1 cellular context compared by ENCODE assay signal in the genomic region with DNA sequence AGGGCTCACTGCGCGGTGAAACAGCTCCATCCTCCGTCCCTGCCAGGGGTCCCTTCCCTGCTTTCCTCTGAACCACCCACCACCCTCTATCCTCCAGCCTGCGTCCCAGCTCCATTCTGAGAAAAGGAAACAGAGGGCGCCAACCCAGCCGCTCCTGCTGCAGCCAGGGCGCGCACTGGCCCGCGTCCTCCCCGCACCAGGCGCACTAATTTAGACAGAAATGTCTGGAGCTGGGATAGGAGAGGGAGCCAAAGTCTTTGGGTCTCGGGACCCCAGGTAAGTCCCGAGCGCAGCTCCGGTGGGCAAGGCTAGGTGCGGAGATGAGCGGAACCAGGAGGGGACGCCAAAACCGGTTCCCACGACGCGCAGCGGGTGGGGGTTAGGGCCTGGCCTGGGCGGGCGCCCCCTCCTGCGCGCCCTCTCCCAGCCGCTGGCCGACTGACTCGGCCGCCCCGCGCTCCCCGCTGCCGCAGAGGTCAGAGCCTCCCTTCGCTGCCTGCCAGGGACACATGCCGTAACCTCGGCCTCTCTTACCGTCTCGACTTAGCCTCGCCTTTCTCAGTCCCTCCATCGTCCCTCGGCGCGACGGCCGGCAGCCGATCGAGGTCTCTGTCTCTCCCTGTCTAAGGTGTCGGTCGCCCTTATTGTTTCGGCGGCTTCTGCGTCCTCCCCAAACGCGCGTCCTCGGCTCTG.
TF ChIP-seq lines count a peak whose summit lies in the region.

No MANE protein-coding gene starts in this region.

TF ChIP-seq in HepG2, 621 proteins besides CTCF, POLR2A, EP300 and RAD21 (continued from another document and continues in another):
- TF ChIP-seq NR2F6 (IDR thresholded peaks at IDR 0.05) = no peak
- no peak for TF ChIP-seq NR2F6 (CRISPR knock-in tag; IDR thresholded peaks at IDR 0.05)
- TF ChIP-seq, protein P1, sequence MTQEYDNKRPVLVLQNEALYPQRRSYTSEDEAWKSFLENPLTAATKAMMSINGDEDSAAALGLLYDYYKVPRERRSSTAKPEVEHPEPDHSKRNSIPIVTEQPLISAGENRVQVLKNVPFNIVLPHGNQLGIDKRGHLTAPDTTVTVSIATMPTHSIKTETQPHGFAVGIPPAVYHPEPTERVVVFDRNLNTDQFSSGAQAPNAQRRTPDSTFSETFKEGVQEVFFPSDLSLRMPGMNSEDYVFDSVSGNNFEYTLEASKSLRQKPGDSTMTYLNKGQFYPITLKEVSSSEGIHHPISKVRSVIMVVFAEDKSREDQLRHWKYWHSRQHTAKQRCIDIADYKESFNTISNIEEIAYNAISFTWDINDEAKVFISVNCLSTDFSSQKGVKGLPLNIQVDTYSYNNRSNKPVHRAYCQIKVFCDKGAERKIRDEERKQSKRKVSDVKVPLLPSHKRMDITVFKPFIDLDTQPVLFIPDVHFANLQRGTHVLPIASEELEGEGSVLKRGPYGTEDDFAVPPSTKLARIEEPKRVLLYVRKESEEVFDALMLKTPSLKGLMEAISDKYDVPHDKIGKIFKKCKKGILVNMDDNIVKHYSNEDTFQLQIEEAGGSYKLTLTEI (CRISPR knock-in tag; conservative IDR thresholded peaks at IDR 0.05) = no peak
- no peak for TF ChIP-seq ARNT (IDR thresholded peaks at IDR 0.05)
- TF ChIP-seq, protein P2, sequence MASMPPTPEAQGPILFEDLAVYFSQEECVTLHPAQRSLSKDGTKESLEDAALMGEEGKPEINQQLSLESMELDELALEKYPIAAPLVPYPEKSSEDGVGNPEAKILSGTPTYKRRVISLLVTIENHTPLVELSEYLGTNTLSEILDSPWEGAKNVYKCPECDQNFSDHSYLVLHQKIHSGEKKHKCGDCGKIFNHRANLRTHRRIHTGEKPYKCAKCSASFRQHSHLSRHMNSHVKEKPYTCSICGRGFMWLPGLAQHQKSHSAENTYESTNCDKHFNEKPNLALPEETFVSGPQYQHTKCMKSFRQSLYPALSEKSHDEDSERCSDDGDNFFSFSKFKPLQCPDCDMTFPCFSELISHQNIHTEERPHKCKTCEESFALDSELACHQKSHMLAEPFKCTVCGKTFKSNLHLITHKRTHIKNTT (CRISPR knock-in tag; IDR thresholded peaks at IDR 0.05) = no peak
- TF ChIP-seq ZNF33A (CRISPR knock-in tag; IDR thresholded peaks at IDR 0.05; ENCODE audit: borderline replicate concordance) = no peak
- TF ChIP-seq NCOR1 (IDR thresholded peaks at IDR 0.05; ENCODE audit: borderline replicate concordance, low read length) = 0 out of 2 replicates have a peak, but pooled peaks have one; percentile 5
- peak; percentile 76 for TF ChIP-seq TAF1 (CRISPR knock-in tag; IDR thresholded peaks at IDR 0.05)
- peak; percentile 35; the same call in 1 of the 2 replicates for TF ChIP-seq MEF2D (CRISPR knock-in tag; IDR thresholded peaks at IDR 0.05)
- TF ChIP-seq ZBTB1 (CRISPR knock-in tag; IDR thresholded peaks at IDR 0.05; ENCODE audit: borderline replicate concordance) = no peak
- TF ChIP-seq CEBPG (CRISPR knock-in tag; IDR thresholded peaks at IDR 0.05) = no peak
- no peak for TF ChIP-seq ZNF260 (CRISPR knock-in tag; IDR thresholded peaks at IDR 0.05; ENCODE audit: borderline replicate concordance, low read depth)
- TF ChIP-seq RFXAP (CRISPR knock-in tag; IDR thresholded peaks at IDR 0.05; ENCODE audit: borderline replicate concordance) = no peak
- TF ChIP-seq FOXK1 (CRISPR knock-in tag; IDR thresholded peaks at IDR 0.05; ENCODE audit: borderline replicate concordance, low read depth) = no peak
- TF ChIP-seq UBTF (CRISPR knock-in tag; IDR thresholded peaks at IDR 0.05) = peak; percentile 97
- no peak for TF ChIP-seq CEBPZ (IDR thresholded peaks at IDR 0.05; ENCODE audit: low read length)
- TF ChIP-seq HCFC1 (IDR thresholded peaks at IDR 0.05; ENCODE audit: low read depth, low read length) = no peak
- TF ChIP-seq, protein P3, sequence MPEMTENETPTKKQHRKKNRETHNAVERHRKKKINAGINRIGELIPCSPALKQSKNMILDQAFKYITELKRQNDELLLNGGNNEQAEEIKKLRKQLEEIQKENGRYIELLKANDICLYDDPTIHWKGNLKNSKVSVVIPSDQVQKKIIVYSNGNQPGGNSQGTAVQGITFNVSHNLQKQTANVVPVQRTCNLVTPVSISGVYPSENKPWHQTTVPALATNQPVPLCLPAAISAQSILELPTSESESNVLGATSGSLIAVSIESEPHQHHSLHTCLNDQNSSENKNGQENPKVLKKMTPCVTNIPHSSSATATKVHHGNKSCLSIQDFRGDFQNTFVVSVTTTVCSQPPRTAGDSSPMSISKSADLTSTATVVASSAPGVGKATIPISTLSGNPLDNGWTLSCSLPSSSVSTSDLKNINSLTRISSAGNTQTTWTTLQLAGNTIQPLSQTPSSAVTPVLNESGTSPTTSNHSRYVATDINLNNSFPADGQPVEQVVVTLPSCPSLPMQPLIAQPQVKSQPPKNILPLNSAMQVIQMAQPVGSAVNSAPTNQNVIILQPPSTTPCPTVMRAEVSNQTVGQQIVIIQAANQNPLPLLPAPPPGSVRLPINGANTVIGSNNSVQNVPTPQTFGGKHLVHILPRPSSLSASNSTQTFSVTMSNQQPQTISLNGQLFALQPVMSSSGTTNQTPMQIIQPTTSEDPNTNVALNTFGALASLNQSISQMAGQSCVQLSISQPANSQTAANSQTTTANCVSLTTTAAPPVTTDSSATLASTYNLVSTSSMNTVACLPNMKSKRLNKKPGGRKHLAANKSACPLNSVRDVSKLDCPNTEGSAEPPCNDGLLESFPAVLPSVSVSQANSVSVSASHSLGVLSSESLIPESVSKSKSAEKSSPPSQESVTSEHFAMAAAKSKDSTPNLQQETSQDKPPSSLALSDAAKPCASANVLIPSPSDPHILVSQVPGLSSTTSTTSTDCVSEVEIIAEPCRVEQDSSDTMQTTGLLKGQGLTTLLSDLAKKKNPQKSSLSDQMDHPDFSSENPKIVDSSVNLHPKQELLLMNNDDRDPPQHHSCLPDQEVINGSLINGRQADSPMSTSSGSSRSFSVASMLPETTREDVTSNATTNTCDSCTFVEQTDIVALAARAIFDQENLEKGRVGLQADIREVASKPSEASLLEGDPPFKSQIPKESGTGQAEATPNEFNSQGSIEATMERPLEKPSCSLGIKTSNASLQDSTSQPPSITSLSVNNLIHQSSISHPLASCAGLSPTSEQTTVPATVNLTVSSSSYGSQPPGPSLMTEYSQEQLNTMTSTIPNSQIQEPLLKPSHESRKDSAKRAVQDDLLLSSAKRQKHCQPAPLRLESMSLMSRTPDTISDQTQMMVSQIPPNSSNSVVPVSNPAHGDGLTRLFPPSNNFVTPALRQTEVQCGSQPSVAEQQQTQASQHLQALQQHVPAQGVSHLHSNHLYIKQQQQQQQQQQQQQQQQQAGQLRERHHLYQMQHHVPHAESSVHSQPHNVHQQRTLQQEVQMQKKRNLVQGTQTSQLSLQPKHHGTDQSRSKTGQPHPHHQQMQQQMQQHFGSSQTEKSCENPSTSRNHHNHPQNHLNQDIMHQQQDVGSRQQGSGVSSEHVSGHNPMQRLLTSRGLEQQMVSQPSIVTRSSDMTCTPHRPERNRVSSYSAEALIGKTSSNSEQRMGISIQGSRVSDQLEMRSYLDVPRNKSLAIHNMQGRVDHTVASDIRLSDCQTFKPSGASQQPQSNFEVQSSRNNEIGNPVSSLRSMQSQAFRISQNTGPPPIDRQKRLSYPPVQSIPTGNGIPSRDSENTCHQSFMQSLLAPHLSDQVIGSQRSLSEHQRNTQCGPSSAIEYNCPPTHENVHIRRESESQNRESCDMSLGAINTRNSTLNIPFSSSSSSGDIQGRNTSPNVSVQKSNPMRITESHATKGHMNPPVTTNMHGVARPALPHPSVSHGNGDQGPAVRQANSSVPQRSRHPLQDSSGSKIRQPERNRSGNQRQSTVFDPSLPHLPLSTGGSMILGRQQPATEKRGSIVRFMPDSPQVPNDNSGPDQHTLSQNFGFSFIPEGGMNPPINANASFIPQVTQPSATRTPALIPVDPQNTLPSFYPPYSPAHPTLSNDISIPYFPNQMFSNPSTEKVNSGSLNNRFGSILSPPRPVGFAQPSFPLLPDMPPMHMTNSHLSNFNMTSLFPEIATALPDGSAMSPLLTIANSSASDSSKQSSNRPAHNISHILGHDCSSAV (CRISPR knock-in tag; IDR thresholded peaks at IDR 0.05; ENCODE audit: borderline replicate concordance) = no peak
- 0 out of 2 replicates have a peak, but pooled peaks have one; percentile 29 for TF ChIP-seq ZNF280D (CRISPR knock-in tag; IDR thresholded peaks at IDR 0.05)
- TF ChIP-seq, protein P4, sequence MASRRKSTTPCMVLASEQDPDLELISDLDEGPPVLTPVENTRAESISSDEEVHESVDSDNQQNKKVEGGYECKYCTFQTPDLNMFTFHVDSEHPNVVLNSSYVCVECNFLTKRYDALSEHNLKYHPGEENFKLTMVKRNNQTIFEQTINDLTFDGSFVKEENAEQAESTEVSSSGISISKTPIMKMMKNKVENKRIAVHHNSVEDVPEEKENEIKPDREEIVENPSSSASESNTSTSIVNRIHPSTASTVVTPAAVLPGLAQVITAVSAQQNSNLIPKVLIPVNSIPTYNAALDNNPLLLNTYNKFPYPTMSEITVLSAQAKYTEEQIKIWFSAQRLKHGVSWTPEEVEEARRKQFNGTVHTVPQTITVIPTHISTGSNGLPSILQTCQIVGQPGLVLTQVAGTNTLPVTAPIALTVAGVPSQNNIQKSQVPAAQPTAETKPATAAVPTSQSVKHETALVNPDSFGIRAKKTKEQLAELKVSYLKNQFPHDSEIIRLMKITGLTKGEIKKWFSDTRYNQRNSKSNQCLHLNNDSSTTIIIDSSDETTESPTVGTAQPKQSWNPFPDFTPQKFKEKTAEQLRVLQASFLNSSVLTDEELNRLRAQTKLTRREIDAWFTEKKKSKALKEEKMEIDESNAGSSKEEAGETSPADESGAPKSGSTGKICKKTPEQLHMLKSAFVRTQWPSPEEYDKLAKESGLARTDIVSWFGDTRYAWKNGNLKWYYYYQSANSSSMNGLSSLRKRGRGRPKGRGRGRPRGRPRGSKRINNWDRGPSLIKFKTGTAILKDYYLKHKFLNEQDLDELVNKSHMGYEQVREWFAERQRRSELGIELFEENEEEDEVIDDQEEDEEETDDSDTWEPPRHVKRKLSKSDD (CRISPR knock-in tag; IDR thresholded peaks at IDR 0.05; ENCODE audit: low read depth) = no peak
- TF ChIP-seq ZNF615 (CRISPR knock-in tag; IDR thresholded peaks at IDR 0.05; ENCODE audit: borderline replicate concordance) = no peak
- TF ChIP-seq NFRKB (IDR thresholded peaks at IDR 0.05) = no peak
- no peak for TF ChIP-seq ZNF841 (CRISPR knock-in tag; IDR thresholded peaks at IDR 0.05; ENCODE audit: borderline replicate concordance)
- no peak for TF ChIP-seq ELF1 (CRISPR knock-in tag; IDR thresholded peaks at IDR 0.05)
- peak; percentile 70 for TF ChIP-seq ZFX (CRISPR knock-in tag; IDR thresholded peaks at IDR 0.05; ENCODE audit: low read depth)
- no peak for TF ChIP-seq ATF1 (CRISPR knock-in tag; IDR thresholded peaks at IDR 0.05)
- TF ChIP-seq ZNF773 (CRISPR knock-in tag; IDR thresholded peaks at IDR 0.05; ENCODE audit: borderline replicate concordance) = no peak
- TF ChIP-seq FOXM1 (CRISPR knock-in tag; IDR thresholded peaks at IDR 0.05) = no peak
- peak; percentile 29; the same call in 1 of the 2 replicates for TF ChIP-seq ZNF768 (CRISPR knock-in tag; IDR thresholded peaks at IDR 0.05)
- TF ChIP-seq ZSCAN29 (CRISPR knock-in tag; conservative IDR thresholded peaks at IDR 0.05) = 0 out of 2 replicates have a peak, but pooled peaks have one; percentile 47
